32 cellular contexts compared by ENCODE assay signal in the genomic region with DNA sequence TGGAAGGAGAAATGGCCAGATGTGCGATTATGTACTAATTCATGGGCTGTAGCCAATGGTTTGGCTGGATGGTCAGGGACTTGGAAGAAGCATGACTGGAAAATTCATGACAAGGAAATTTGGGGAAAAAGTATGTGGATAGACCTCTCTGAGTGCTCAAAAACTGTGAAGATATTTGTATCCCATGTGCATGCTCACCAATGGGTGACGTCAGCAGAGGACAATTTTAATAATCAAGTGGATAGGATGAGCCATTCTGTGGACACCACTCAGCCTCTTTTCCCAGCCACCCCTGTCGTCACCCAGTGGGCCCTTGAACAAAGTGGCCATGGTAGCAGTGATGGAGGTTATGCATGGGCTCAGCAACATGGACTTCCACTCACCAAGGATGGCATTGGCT.
A peak's percentile ranks its signal among the peaks of the same experiment; 100 is the strongest.
DNase-seq lines count a peak whose midpoint lies in the region; ATAC-seq, FAIRE-seq and TF ChIP-seq lines count a peak whose summit lies in the region.
"Had no signal": no experiment of that assay in that cellular context is flagged by ENCODE, and none has a peak within 500 bp of the region (broad histone marks: within the 10 kb centered on the region; RNA-seq: fewer than 3 reads in every experiment).

No MANE protein-coding gene starts in this region.

- H3K4me3 ChIP-seq in HepG2 (replicated peaks in 1 of 3; ENCODE audit: insufficient read depth in 1 of 3, low read depth in 2 of 3, low read length in 3 of 3) (no peak overlapping the region), right lobe of liver (no peak overlapping the region), esophagus muscularis mucosa (no peak overlapping the region)
- H3K4me3 ChIP-seq: A549; BLaER1; BLaER1 treated with 17β-estradiol and CSF1 and Interleukin-3, amounts not matched to agents 10 nM and 100 nM had no signal

- WGBS in HepG2 (ENCODE audit: low lambda C conversion rate), result 0% methylated on average over 3 of the region's 3 CpGs
- 68% methylated on average over 2 of the region's 3 CpGs for WGBS in right lobe of liver (ENCODE audit: insufficient coverage, low coverage, low lambda C conversion rate, missing lambda C conversion rate)
- whole genome bisulfite sequencing in esophagus muscularis mucosa, result 95% methylated on average over 3 of the region's 3 CpGs

- POLR2A ChIA-PET in HepG2 (lab: Yijun Ruan, JAX), result no interaction called here

- TF ChIP-seq CTCF in HepG2 (CRISPR knock-in tag; IDR thresholded peaks at IDR 0.05), result no peak
- no peak for TF ChIP-seq CTCF in right lobe of liver (IDR thresholded peaks at IDR 0.05)
- no peak for TF ChIP-seq CTCF in C4-2B (conservative IDR thresholded peaks at IDR 0.05)
- TF ChIP-seq CTCF in VCaP (conservative IDR thresholded peaks at IDR 0.05), result no peak
- no peak for TF ChIP-seq CTCF in esophagus muscularis mucosa (IDR thresholded peaks at IDR 0.05)

- ATAC-seq in HepG2 (no peak), right lobe of liver (no peak)
- ATAC-seq: A549; CD8-positive, alpha-beta T cell had no signal

- TF ChIP-seq EP300 in HepG2 (IDR thresholded peaks at IDR 0.05; ENCODE audit: low read depth in 2 of 2, low read length in 2 of 2), result no peak
- no peak for TF ChIP-seq EP300 in HepG2 (CRISPR knock-in tag; IDR thresholded peaks at IDR 0.05; ENCODE audit: borderline replicate concordance)
- TF ChIP-seq EP300 in esophagus muscularis mucosa (IDR thresholded peaks at IDR 0.05), result no peak

- H3K9ac ChIP-seq in HepG2 (ENCODE audit: insufficient read depth, low read depth, low read length), result no peak overlapping the region
- H3K9ac ChIP-seq: BLaER1; BLaER1 treated with 17β-estradiol and CSF1 and Interleukin-3, amounts not matched to agents 10 nM and 100 nM had no signal

- TF ChIP-seq RAD21 in HepG2 (CRISPR knock-in tag; IDR thresholded peaks at IDR 0.05), result no peak

- no peaks in the 10 kb centered on the region for H3K79me2 ChIP-seq in HepG2 (ENCODE audit: insufficient read depth, low read length)

- no peak overlapping the region for H2AFZ ChIP-seq in HepG2 (ENCODE audit: low read length)

- H3K4me2 ChIP-seq in HepG2 (ENCODE audit: low read depth, low read length), result no peak overlapping the region
- H3K4me2 ChIP-seq: A549; BLaER1; BLaER1 treated with 17β-estradiol and CSF1 and Interleukin-3, amounts not matched to agents 10 nM and 100 nM had no signal

- H3K27ac ChIP-seq in HepG2 (ENCODE audit: extremely low read length, insufficient read depth, low read length) (no peak overlapping the region), right lobe of liver (no peak overlapping the region), C4-2B (peak overlapping the region; percentile 60), VCaP (peak overlapping the region; percentile 86), esophagus muscularis mucosa (replicated peaks in 1 of 4) (no peak overlapping the region)
- H3K27ac ChIP-seq: 22Rv1; A549; BLaER1; BLaER1 treated with 17β-estradiol and CSF1 and Interleukin-3, amounts not matched to agents 10 nM and 100 nM had no signal

- TF ChIP-seq POLR2A in HepG2 (IDR thresholded peaks at IDR 0.05; ENCODE audit: insufficient read depth in 1 of 2, low read depth in 2 of 2, low read length in 2 of 2) (no peak), right lobe of liver (IDR thresholded peaks at IDR 0.05) (no peak), esophagus muscularis mucosa (IDR thresholded peaks at IDR 0.05; ENCODE audit: low read depth) (no peak)

- in situ Hi-C loops in HepG2 (cut with HindIII; ENCODE audit: extremely low pct_ligation_motif_present, low pct_unique_long_range_greater_than_20kb), result no loop called here

- H3K36me3 ChIP-seq in HepG2 (replicated peaks in 1 of 2; ENCODE audit: control insufficient read depth in 1 of 2, insufficient read depth in 2 of 2, low read length in 2 of 2) (no peaks in the 10 kb centered on the region), right lobe of liver (no peaks in the 10 kb centered on the region), esophagus muscularis mucosa (no peaks in the 10 kb centered on the region)
- H3K36me3 ChIP-seq: BE2C; BLaER1; BLaER1 treated with 17β-estradiol and CSF1 and Interleukin-3, amounts not matched to agents 10 nM and 100 nM had no signal

- intact Hi-C loops in HepG2 (cut with micrococcal nuclease; ENCODE audit: unreplicated experiment) (no loop called here), right lobe of liver (cut with DNase I) (no loop called here), esophagus muscularis mucosa (cut with DNase I) (no loop called here)

- peaks cover 4% of the 10 kb centered on the region; the same call in 1 of the 2 replicates for H3K9me3 ChIP-seq in HepG2 (ENCODE audit: low read length)
- no peaks in the 10 kb centered on the region for H3K9me3 ChIP-seq in right lobe of liver
- no peaks in the 10 kb centered on the region for H3K9me3 ChIP-seq in esophagus muscularis mucosa
- H3K9me3 ChIP-seq: A549, BE2C, Caco-2 had no signal

- FAIRE-seq in HepG2 (lab: Jason Lieb, UNC), result no peak
- FAIRE-seq: A204.1, A549, D721Med had no signal

- H3K27me3 ChIP-seq in HepG2 (ENCODE audit: control insufficient read depth in 1 of 2, insufficient read depth in 2 of 2, low read length in 2 of 2) (no peaks in the 10 kb centered on the region; a peak in 1 of 5 replicates), right lobe of liver (no peaks in the 10 kb centered on the region), esophagus muscularis mucosa (no peaks in the 10 kb centered on the region)
- H3K27me3 ChIP-seq: BE2C; BLaER1; BLaER1 treated with 17β-estradiol and CSF1 and Interleukin-3, amounts not matched to agents 10 nM and 100 nM had no signal

- no peaks in the 10 kb centered on the region for H4K20me1 ChIP-seq in HepG2 (ENCODE audit: insufficient read depth, low read length)
- H4K20me1 ChIP-seq: BLaER1; BLaER1 treated with 17β-estradiol and CSF1 and Interleukin-3, amounts not matched to agents 10 nM and 100 nM had no signal

- CTCF ChIA-PET in HepG2 (lab: Yijun Ruan, JAX; ENCODE audit: low intra/inter-chr PET ratio, low total read pairs), result no interaction called here

- H3K4me1 ChIP-seq in HepG2 (ENCODE audit: insufficient read depth, low read length) (no peaks in the 10 kb centered on the region), right lobe of liver (no peaks in the 10 kb centered on the region), esophagus muscularis mucosa (no peaks in the 10 kb centered on the region)
- H3K4me1 ChIP-seq: A549; BE2C; BLaER1; BLaER1 treated with 17β-estradiol and CSF1 and Interleukin-3, amounts not matched to agents 10 nM and 100 nM; Caco-2 had no signal

- no TSS peak for BruUV-seq in HepG2 (replicated peaks; lab: Mats Ljungman, UMichigan)

- no peak for DNase-seq in HepG2 (ENCODE audit: low spot score)
- DNase-seq in right lobe of liver, result no peak
- no peak for DNase-seq in esophagus muscularis mucosa (ENCODE audit: extremely low spot score)
- no peak for DNase-seq in LoVo (ENCODE audit: low spot score)
- DNase-seq: 8988T; ACHN; AML-193; BE2C; C1 segment of cervical spinal cord; Caco-2; Calu3; CD4-positive, alpha-beta memory T cell; CD4-positive, alpha-beta T cell; CD4-positive, CD25-positive, alpha-beta regulatory T cell; CD8-positive, alpha-beta memory T cell; CD8-positive, alpha-beta T cell; COR-L47; DMS 273 treated with DMSO at 0.1 percent for 48 hours; DMS153; DMS53; DMS79; DMS79 treated with DMSO at 0.1 percent for 48 hours; DND-41; EL had no signal

TF ChIP-seq in HepG2, 621 proteins besides CTCF, POLR2A, EP300 and RAD21:
- TF ChIP-seq HNRNPL (IDR thresholded peaks at IDR 0.05; ENCODE audit: low read depth, low read length), result no peak
- TF ChIP-seq ZNF274 (CRISPR knock-in tag; IDR thresholded peaks at IDR 0.05), result no peak
- TF ChIP-seq HHEX (CRISPR knock-in tag; IDR thresholded peaks at IDR 0.05), result no peak
- TF ChIP-seq CREB1 (IDR thresholded peaks at IDR 0.05), result peak; percentile 89
- TF ChIP-seq CREB1 (CRISPR knock-in tag; IDR thresholded peaks at IDR 0.05), result no peak
- TF ChIP-seq ATRX (CRISPR knock-in tag; IDR thresholded peaks at IDR 0.05; ENCODE audit: borderline replicate concordance), result no peak
- peak; percentile 56 for TF ChIP-seq ATF7 (IDR thresholded peaks at IDR 0.05)
- TF ChIP-seq ATF7 (CRISPR knock-in tag; IDR thresholded peaks at IDR 0.05), result no peak
- no peak for TF ChIP-seq SMARCE1 (IDR thresholded peaks at IDR 0.05; ENCODE audit: borderline replicate concordance)
- TF ChIP-seq NONO (IDR thresholded peaks at IDR 0.05), result no peak
- no peak for TF ChIP-seq NONO (CRISPR knock-in tag; conservative IDR thresholded peaks at IDR 0.05)
- no peak for TF ChIP-seq ZFP37 (CRISPR knock-in tag; IDR thresholded peaks at IDR 0.05; ENCODE audit: borderline replicate concordance)
- TF ChIP-seq JUND (CRISPR knock-in tag; IDR thresholded peaks at IDR 0.05), result no peak
TF ChIP-seq in HepG2: peak in this region for 2.

Comparison
In these comparisons a context has a peak if more than half of its experiments do, and no peak if none do; other contexts are left out.
1. H3K27ac ChIP-seq: peak in C4-2B (single experiment) and VCaP (single experiment); none in HepG2 (single experiment), right lobe of liver (0 of 3) and esophagus muscularis mucosa (0 of 4).